In the genomic region with DNA sequence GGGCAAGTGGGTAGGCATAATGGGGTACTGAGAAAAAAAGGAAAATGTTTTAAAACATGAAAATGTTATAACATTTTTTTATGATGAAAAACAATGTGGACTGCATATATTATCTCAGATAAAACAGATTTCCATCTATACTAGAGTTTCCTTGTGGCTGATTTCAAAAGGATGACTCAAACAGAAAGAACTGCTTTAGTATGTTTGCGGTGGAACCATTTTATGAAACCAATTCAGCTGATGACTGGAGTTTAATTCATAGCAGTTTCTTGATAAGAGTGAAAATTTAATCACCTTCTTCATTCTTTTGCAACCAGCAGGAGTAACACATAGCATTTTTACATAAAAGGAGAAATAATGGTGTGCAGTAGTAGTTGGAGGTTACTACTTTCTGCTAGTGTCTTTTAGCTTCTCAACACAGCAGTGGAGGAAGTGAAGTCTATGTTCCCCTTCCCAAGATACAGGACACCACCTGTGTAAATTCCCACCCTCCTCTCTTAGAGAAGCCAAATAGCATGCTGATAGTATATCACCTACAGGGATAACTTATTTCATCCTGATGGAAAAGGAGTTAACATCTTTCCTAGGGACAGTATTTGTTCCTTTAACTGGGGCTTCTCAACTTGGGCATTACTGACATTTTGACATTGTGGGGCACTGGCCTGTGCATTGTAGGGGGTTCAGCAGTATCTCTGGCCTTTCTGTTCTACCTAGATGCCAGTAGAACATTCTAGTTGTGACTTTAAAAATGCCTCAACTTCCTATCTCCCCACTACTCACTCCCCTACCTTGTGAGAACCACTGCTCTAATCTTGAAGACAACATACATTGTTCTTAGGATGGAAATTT, we compare ENCODE assay signal across 8 cellular contexts. TPM values are rescaled to one million over a fixed set of nuclear protein-coding genes. Genes with fewer than 3 reads are reported as not detected.
DNase-seq lines count a peak whose midpoint lies in the region; ATAC-seq and TF ChIP-seq lines count a peak whose summit lies in the region.

No MANE protein-coding gene starts in this region.

- H3K27me3 Mint-ChIP-seq in activated naive CD8-positive, alpha-beta T cell: no peaks in the 10 kb centered on the region

- H3K4me3 Mint-ChIP-seq in activated naive CD8-positive, alpha-beta T cell: peak overlapping the region; percentile 71

- TF ChIP-seq CTCF in lower lobe of right lung (IDR thresholded peaks at IDR 0.05): no peak

- DNase-seq in AG08395 (ENCODE audit: low spot score): peak; percentile 56
- DNase-seq in lower lobe of right lung: no peak
- DNase-seq in foreskin melanocyte: no peak
- DNase-seq in NCI-H1694 treated with DMSO at 0.1 percent for 48 hours (lab: John Stamatoyannopoulos, UW): no peak

- peaks cover 81% of the 10 kb centered on the region for H3K4me1 ChIP-seq in lower lobe of right lung

- H3K4me3 ChIP-seq in lower lobe of right lung: no peak overlapping the region

- intact Hi-C loops in lower lobe of right lung (cut with DNase I): no loop called here

- peak; percentile 49 for ATAC-seq in GM19023 (IDR thresholded peaks at IDR 0.05; ENCODE audit: unreplicated experiment)
- ATAC-seq in HG03432 (IDR thresholded peaks at IDR 0.05; ENCODE audit: unreplicated experiment): peak; percentile 73
- peak; percentile 29 to 64 for ATAC-seq in lower lobe of right lung
- no peak for ATAC-seq in HG03139 (IDR thresholded peaks at IDR 0.05; ENCODE audit: unreplicated experiment)

- H3K9me3 Mint-ChIP-seq in activated naive CD8-positive, alpha-beta T cell (ENCODE audit: low read depth): no peaks in the 10 kb centered on the region

- H3K9me3 ChIP-seq in lower lobe of right lung: no peaks in the 10 kb centered on the region

- peak overlapping the region; percentile 95 for H3K27ac Mint-ChIP-seq in activated naive CD8-positive, alpha-beta T cell

- peak overlapping the region; percentile 56 for H3K27ac ChIP-seq in lower lobe of right lung

- no peaks in the 10 kb centered on the region for H3K36me3 ChIP-seq in lower lobe of right lung

- H3K27me3 ChIP-seq in lower lobe of right lung (ENCODE audit: low read depth): no peaks in the 10 kb centered on the region

- H3K4me1 Mint-ChIP-seq in activated naive CD8-positive, alpha-beta T cell (ENCODE audit: low read depth): peaks cover 81% of the 10 kb centered on the region

- peaks cover 7% of the 10 kb centered on the region for H3K36me3 Mint-ChIP-seq in activated naive CD8-positive, alpha-beta T cell

RNA-seq across cellular contexts. Expression of a gene that starts 29.9 kb away (rescaled TPM):
- 34.1 TPM for total RNA-seq in lower lobe of right lung
